In the genomic region with DNA sequence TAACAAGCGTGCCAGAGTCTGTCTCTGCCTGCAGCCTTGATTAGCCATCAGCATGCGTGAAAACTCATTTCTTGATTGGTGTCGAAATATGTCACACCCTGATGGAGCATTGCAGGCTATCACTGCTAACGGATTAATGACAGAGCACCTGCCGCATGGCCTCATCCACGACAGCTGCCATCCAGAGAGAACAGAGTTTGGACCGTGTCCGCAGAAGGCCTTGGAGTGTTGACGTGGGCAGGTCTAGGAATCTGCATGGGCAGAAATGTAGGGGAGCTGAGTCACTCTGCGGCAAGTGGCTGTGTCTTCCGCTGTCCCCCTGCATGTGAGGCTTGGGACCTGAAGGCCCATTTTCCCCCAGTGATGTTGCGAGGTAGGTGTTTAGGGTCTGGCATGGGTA, we compare ENCODE assay signal across 16 cellular contexts. TPM values are rescaled to one million over a fixed set of nuclear protein-coding genes. Genes with fewer than 3 reads are reported as not detected.
DNase-seq lines count a peak whose midpoint lies in the region; ATAC-seq and TF ChIP-seq lines count a peak whose summit lies in the region.
"Had no signal": no experiment of that assay in that cellular context is flagged by ENCODE, and none has a peak within 500 bp of the region (broad histone marks: within the 10 kb centered on the region; RNA-seq: fewer than 3 reads in every experiment).

No MANE protein-coding gene starts in this region.

- H3K79me1 ChIP-seq in IMR-90 (ENCODE audit: low read depth in 1 of 2, low read length in 2 of 2): peaks cover 25 to 55% of the 10 kb centered on the region in 2 experiments

- TF ChIP-seq CTCF in IMR-90 (conservative IDR thresholded peaks at IDR 0.05; ENCODE audit: low read depth, low read length): no peak
- no peak for TF ChIP-seq CTCF in coronary artery (IDR thresholded peaks at IDR 0.05)
- no peak for TF ChIP-seq CTCF in tibial artery (IDR thresholded peaks at IDR 0.05)
- TF ChIP-seq CTCF in dorsolateral prefrontal cortex (IDR thresholded peaks at IDR 0.05 in 54 of 56, conservative IDR thresholded peaks at IDR 0.05 in 2 of 56; ENCODE audit: low read depth in 1 of 56, partially characterized antibody in 56 of 56): no peak

- ATAC-seq in IMR-90 (ENCODE audit: low read depth): no peak
- ATAC-seq in HG03025 (IDR thresholded peaks at IDR 0.05; ENCODE audit: low FRiP score, unreplicated experiment): no peak
- no peak for ATAC-seq in GM21576 (IDR thresholded peaks at IDR 0.05; ENCODE audit: unreplicated experiment)

- CTCF ChIA-PET in IMR-90 (lab: Yijun Ruan, JAX): no interaction called here

- peak overlapping the region; percentile 17 for H2BK5ac ChIP-seq in IMR-90 (ENCODE audit: low read depth, low read length, poor library complexity, severe bottlenecking)

- H3K56ac ChIP-seq in IMR-90 (ENCODE audit: extremely low read depth, insufficient read depth, low read length): no peak overlapping the region

- no peak overlapping the region for H3K18ac ChIP-seq in IMR-90 (ENCODE audit: low read depth, low read length)

- H3K4me1 ChIP-seq in IMR-90 (ENCODE audit: control insufficient read depth, insufficient read depth, low read length) (peaks cover 33% of the 10 kb centered on the region), tibial artery (peaks cover 0 to 33% (median 20%) of the 10 kb centered on the region in 4 donors)
- H3K4me1 ChIP-seq: BLaER1 treated with 17β-estradiol and CSF1 and Interleukin-3, amounts not matched to agents 10 nM and 100 nM had no signal

- H3K4me3 ChIP-seq in IMR-90 (ENCODE audit: insufficient read depth, low read depth, low read length): no peak overlapping the region
- H3K4me3 ChIP-seq in coronary artery: no peak overlapping the region
- H3K4me3 ChIP-seq in tibial artery: no peak overlapping the region
- no peak overlapping the region for H3K4me3 ChIP-seq in dorsolateral prefrontal cortex
- H3K4me3 ChIP-seq: BLaER1 treated with 17β-estradiol and CSF1 and Interleukin-3, amounts not matched to agents 10 nM and 100 nM had no signal

- no peaks in the 10 kb centered on the region for H3K27me3 ChIP-seq in IMR-90 (ENCODE audit: control insufficient read depth, insufficient read depth, low read length)
- no peaks in the 10 kb centered on the region for H3K27me3 ChIP-seq in tibial artery
- no peaks in the 10 kb centered on the region for H3K27me3 ChIP-seq in dorsolateral prefrontal cortex
- H3K27me3 ChIP-seq: BLaER1 treated with 17β-estradiol and CSF1 and Interleukin-3, amounts not matched to agents 10 nM and 100 nM had no signal

- no peak for TF ChIP-seq POLR2A in IMR-90 (IDR thresholded peaks at IDR 0.05; ENCODE audit: low read depth, low read length)

- H3K23ac ChIP-seq in IMR-90 (ENCODE audit: low read depth, low read length): no peak overlapping the region

- intact Hi-C loops in IMR-90 (cut with micrococcal nuclease): no loop called here
- intact Hi-C loops in tibial artery (cut with DNase I; ENCODE audit: low total_unique reads): no loop called here
- intact Hi-C loops in dorsolateral prefrontal cortex (cut with DNase I): no loop called here

- TF ChIP-seq RAD21 in IMR-90 (IDR thresholded peaks at IDR 0.05; ENCODE audit: low read length): no peak

- POLR2A ChIA-PET in IMR-90 (lab: Charles Lee; ENCODE audit: unreplicated experiment): no interaction called here

- peak overlapping the region; percentile 57 for H3K4ac ChIP-seq in IMR-90 (ENCODE audit: low read depth, low read length)

- peak overlapping the region; percentile 56 for H4K91ac ChIP-seq in IMR-90 (ENCODE audit: insufficient read depth, low read depth, low read length)

- no peak overlapping the region for H3K4me2 ChIP-seq in IMR-90 (ENCODE audit: low read depth, low read length)
- H3K4me2 ChIP-seq: BLaER1 treated with 17β-estradiol and CSF1 and Interleukin-3, amounts not matched to agents 10 nM and 100 nM had no signal

- H2AK9ac ChIP-seq in IMR-90 (replicated peaks; ENCODE audit: low read depth, low read length, poor library complexity): peak overlapping the region; percentile 19

- H4K5ac ChIP-seq in IMR-90 (ENCODE audit: low read depth, low read length): no peak overlapping the region

- H4K20me1 ChIP-seq in IMR-90 (ENCODE audit: insufficient read depth, low read length): 0 out of 2 replicates have a peak, but pooled peaks cover 3% of the 10 kb centered on the region
- H4K20me1 ChIP-seq: BLaER1 treated with 17β-estradiol and CSF1 and Interleukin-3, amounts not matched to agents 10 nM and 100 nM had no signal

- 0 out of 4 replicates have a peak overlapping the region, but pooled peaks have one; percentile 9 to 12 for H4K8ac ChIP-seq in IMR-90 (ENCODE audit: low read depth in 2 of 2, low read length in 2 of 2)

- no peak overlapping the region for H2AFZ ChIP-seq in IMR-90 (replicated peaks; ENCODE audit: low read length, poor library complexity)

- in situ Hi-C loops in IMR-90 (cut with MboI; ENCODE audit: low sequenced_read_pairs): no loop called here

- 95% methylated on average over 9 of the region's 12 CpGs; no CpG with 5 or more reads in 1 of the 2 experiments for WGBS in IMR-90 (ENCODE audit: extremely low coverage in 2 of 2, insufficient read length in 1 of 2), 2 experiments

- H2BK15ac ChIP-seq in IMR-90 (ENCODE audit: low read depth, low read length): peak overlapping the region; percentile 42; the same call in 2 of the 3 replicates

- H3K9me1 ChIP-seq in IMR-90 (ENCODE audit: insufficient read depth, low read length): peaks cover 31% of the 10 kb centered on the region

- no TSS peak for BruUV-seq in IMR-90 (replicated peaks; lab: Mats Ljungman, UMichigan)

- H3K9me3 ChIP-seq in IMR-90 (ENCODE audit: control insufficient read depth, insufficient read depth, low read length): no peaks in the 10 kb centered on the region
- H3K9me3 ChIP-seq in tibial artery: no peaks in the 10 kb centered on the region
- H3K9me3 ChIP-seq: BLaER1 treated with 17β-estradiol and CSF1 and Interleukin-3, amounts not matched to agents 10 nM and 100 nM had no signal

- H2BK120ac ChIP-seq in IMR-90 (ENCODE audit: low read depth, low read length): peak overlapping the region; percentile 12; the same call in 1 of the 2 replicates

- H3K27ac ChIP-seq in IMR-90 (ENCODE audit: insufficient read depth, low read length) (no peak overlapping the region), coronary artery (no peak overlapping the region), tibial artery (peak overlapping the region; percentile 71 to 80), dorsolateral prefrontal cortex (no peak overlapping the region)
- H3K27ac ChIP-seq: BLaER1 treated with 17β-estradiol and CSF1 and Interleukin-3, amounts not matched to agents 10 nM and 100 nM had no signal

- H2BK20ac ChIP-seq in IMR-90 (ENCODE audit: low read depth, low read length): peak overlapping the region; percentile 55; the same call in 1 of the 2 replicates

- H3K14ac ChIP-seq in IMR-90 (replicated peaks; ENCODE audit: low read depth, low read length): peak overlapping the region; percentile 23; the same call in 1 of the 2 replicates

- H3K9ac ChIP-seq in IMR-90 (ENCODE audit: low read depth, low read length): no peak overlapping the region
- H3K9ac ChIP-seq: BLaER1 treated with 17β-estradiol and CSF1 and Interleukin-3, amounts not matched to agents 10 nM and 100 nM had no signal

- DNase-seq in IMR-90: no peak
- peak; percentile 52 for DNase-seq in coronary artery (ENCODE audit: low spot score)
- peak; percentile 91 for DNase-seq in myocyte (ENCODE audit: low read depth)
- no peak for DNase-seq in tibial artery
- no peak for DNase-seq in dorsolateral prefrontal cortex
- DNase-seq: DMS153, EL, GOT3, HFFc6, Karpas-422, NCI-H187 treated with DMSO at 0.1 percent for 48 hours, NCI-H446, SHP77 had no signal

- H3K36me3 ChIP-seq in IMR-90 (ENCODE audit: control insufficient read depth, insufficient read depth, low read length) (no peaks in the 10 kb centered on the region), tibial artery (no peaks in the 10 kb centered on the region)
- H3K36me3 ChIP-seq: BLaER1 treated with 17β-estradiol and CSF1 and Interleukin-3, amounts not matched to agents 10 nM and 100 nM had no signal

- H2AK5ac ChIP-seq in IMR-90 (ENCODE audit: low read depth, low read length): peak overlapping the region; percentile 82

- dilution Hi-C loops in IMR-90 (cut with HindIII; ENCODE audit: low sequenced_read_pairs, unreplicated experiment): no loop called here

TF ChIP-seq in IMR-90, 13 proteins besides CTCF, POLR2A, EP300 and RAD21:
- TF ChIP-seq, protein P1, sequence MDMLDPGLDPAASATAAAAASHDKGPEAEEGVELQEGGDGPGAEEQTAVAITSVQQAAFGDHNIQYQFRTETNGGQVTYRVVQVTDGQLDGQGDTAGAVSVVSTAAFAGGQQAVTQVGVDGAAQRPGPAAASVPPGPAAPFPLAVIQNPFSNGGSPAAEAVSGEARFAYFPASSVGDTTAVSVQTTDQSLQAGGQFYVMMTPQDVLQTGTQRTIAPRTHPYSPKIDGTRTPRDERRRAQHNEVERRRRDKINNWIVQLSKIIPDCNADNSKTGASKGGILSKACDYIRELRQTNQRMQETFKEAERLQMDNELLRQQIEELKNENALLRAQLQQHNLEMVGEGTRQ (IDR thresholded peaks at IDR 0.05; ENCODE audit: low read depth, low read length): no peak
- TF ChIP-seq RFX5 (IDR thresholded peaks at IDR 0.05; ENCODE audit: low read depth, low read length) (no peak), CHD1 (IDR thresholded peaks at IDR 0.05; ENCODE audit: low read depth, low read length) (no peak), CEBPB (IDR thresholded peaks at IDR 0.05; ENCODE audit: low read depth, low read length) (no peak), SMC3 (IDR thresholded peaks at IDR 0.05; ENCODE audit: low read depth, low read length) (no peak), MXI1 (IDR thresholded peaks at IDR 0.05; ENCODE audit: borderline replicate concordance, low read depth, low read length) (no peak), MAFK (IDR thresholded peaks at IDR 0.05; ENCODE audit: low read depth, low read length) (no peak)
- TF ChIP-seq, protein P2, sequence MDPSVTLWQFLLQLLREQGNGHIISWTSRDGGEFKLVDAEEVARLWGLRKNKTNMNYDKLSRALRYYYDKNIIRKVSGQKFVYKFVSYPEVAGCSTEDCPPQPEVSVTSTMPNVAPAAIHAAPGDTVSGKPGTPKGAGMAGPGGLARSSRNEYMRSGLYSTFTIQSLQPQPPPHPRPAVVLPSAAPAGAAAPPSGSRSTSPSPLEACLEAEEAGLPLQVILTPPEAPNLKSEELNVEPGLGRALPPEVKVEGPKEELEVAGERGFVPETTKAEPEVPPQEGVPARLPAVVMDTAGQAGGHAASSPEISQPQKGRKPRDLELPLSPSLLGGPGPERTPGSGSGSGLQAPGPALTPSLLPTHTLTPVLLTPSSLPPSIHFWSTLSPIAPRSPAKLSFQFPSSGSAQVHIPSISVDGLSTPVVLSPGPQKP (IDR thresholded peaks at IDR 0.05; ENCODE audit: borderline replicate concordance, low read depth, low read length): no peak

RNA-seq across cellular contexts. Expression of a gene that starts 43.0 kb away (rescaled TPM):
- total RNA-seq in IMR-90 (2012; rRNA removed) (2.0 and 2.5 TPM in 2 replicates), myocyte (3.6 and 8.2 TPM in 2 replicates), dorsolateral prefrontal cortex (10 to 100 TPM in 119 of 120 experiments, 1 to 10 TPM in 1; 6.7 to 37.3 (median 23.6) TPM)
- polyA plus RNA-seq in IMR-90 (2012; rRNA removed): 7.9 and 8.0 TPM in 2 replicates
- 3.8 and 7.2 TPM in 2 replicates for polyA plus RNA-seq in IMR-90 (2012; cell fraction: cytosol; rRNA removed)
- polyA plus RNA-seq in IMR-90 (2012; cell fraction: nucleus; rRNA removed; ENCODE audit: low replicate concordance): 41.4 and 50.7 TPM in 2 replicates
- polyA plus RNA-seq in myocyte (2012): 9.9 TPM

Comparison
In these comparisons a context has a peak if more than half of its experiments do, and no peak if none do; other contexts are left out.
1. DNase-seq: peak in coronary artery (single experiment) and myocyte (single experiment); none in IMR-90 (single experiment), tibial artery (0 of 2) and dorsolateral prefrontal cortex (0 of 10).
2. H3K27ac ChIP-seq: peak in tibial artery (2 of 2); none in IMR-90 (single experiment), coronary artery (0 of 2) and dorsolateral prefrontal cortex (0 of 59).